ENCODE assay signal across 23 cellular contexts in the genomic region with DNA sequence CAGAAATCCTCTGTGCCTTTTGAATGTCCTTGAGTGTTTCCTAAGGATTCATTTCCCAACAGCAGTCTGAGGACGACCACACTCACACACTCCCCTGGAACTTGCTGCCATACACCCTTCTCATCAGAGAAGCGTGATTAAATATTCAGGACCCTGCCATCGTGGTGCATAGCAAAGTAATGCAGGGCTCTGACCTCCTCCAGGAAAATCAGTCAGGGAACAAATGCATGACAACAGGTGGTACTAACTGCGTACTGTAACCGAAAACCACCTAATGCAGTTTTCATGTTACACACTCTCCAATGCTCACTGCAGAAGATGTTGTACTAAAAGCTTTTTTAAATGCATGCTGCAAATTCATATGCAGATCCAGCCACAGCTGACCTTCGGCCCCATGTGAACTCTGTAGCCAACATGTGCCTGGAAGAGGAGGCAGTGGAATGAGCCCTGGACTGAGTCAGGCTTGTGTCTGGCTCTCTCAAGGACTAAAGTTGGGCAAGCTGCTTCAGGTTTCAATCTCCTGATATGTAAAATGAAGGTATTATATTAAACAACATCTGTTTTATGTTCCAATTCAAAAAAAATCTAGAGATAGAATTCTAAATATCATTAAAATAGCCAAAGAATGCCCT.
A peak's percentile ranks its signal among the peaks of the same experiment; 100 is the strongest.
DNase-seq lines count a peak whose midpoint lies in the region; ATAC-seq and TF ChIP-seq lines count a peak whose summit lies in the region.
"Had no signal": no experiment of that assay in that cellular context is flagged by ENCODE, and none has a peak within 500 bp of the region (broad histone marks: within the 10 kb centered on the region; RNA-seq: fewer than 3 reads in every experiment).

No MANE protein-coding gene starts in this region.

- H3K4ac ChIP-seq in neuronal stem cell (ENCODE audit: low read length): no peak overlapping the region

- CTCF ChIA-PET in SK-N-SH (lab: Yijun Ruan, JAX): interaction anchor here (0.9 to 1.4 kb wide), 2 partner anchors 15 to 197 kb away, joined by 3 to 4 read pairs; no protein-coding TSS in a partner anchor

- POLR2A ChIA-PET in SK-N-SH (lab: Yijun Ruan, JAX): no interaction called here

- H3K9me2 ChIP-seq in SK-N-SH: no peaks in the 10 kb centered on the region

- H3K4me2 ChIP-seq in SK-N-SH: no peak overlapping the region
- H3K4me2 ChIP-seq in neuronal stem cell (ENCODE audit: insufficient read depth, low read length, poor library complexity, severe bottlenecking): no peak overlapping the region
- H3K4me2 ChIP-seq: BLaER1 treated with 17β-estradiol and CSF1 and Interleukin-3, amounts not matched to agents 10 nM and 100 nM had no signal

- H2BK5ac ChIP-seq in neuronal stem cell (ENCODE audit: low read length): no peak overlapping the region

- no peak overlapping the region for H4K8ac ChIP-seq in neuronal stem cell (ENCODE audit: low read depth, low read length)

- H3F3A ChIP-seq in SK-N-SH (replicated peaks; ENCODE audit: insufficient read depth): peaks cover 3% of the 10 kb centered on the region

- H3K27me3 ChIP-seq in SK-N-SH (ENCODE audit: insufficient read depth) (no peaks in the 10 kb centered on the region), adipocyte (replicated peaks; ENCODE audit: control insufficient read depth, insufficient read depth, low read length) (no peaks in the 10 kb centered on the region), neuronal stem cell (ENCODE audit: control insufficient read depth in 3 of 3, insufficient read depth in 3 of 3, low read depth in 1 of 3, low read length in 3 of 3) (no peaks in the 10 kb centered on the region), left lung (no peaks in the 10 kb centered on the region)
- H3K27me3 ChIP-seq: BLaER1 treated with 17β-estradiol and CSF1 and Interleukin-3, amounts not matched to agents 10 nM and 100 nM had no signal

- H3K4me3 ChIP-seq in SK-N-SH (ENCODE audit: low read depth in 2 of 2, low read length in 1 of 2): no peak overlapping the region
- no peak overlapping the region for H3K4me3 ChIP-seq in adipocyte (ENCODE audit: low read length)
- H3K4me3 ChIP-seq in fibroblast of villous mesenchyme (ENCODE audit: low read depth, low read length): no peak overlapping the region
- no peak overlapping the region for H3K4me3 ChIP-seq in neuronal stem cell (ENCODE audit: low read length in 2 of 2)
- no peak overlapping the region for H3K4me3 ChIP-seq in left lung
- H3K4me3 ChIP-seq: BLaER1 treated with 17β-estradiol and CSF1 and Interleukin-3, amounts not matched to agents 10 nM and 100 nM had no signal

- no peak for TF ChIP-seq EP300 in SK-N-SH (IDR thresholded peaks at IDR 0.05; ENCODE audit: borderline replicate concordance in 1 of 2, low read depth in 1 of 2, low read length in 1 of 2)

- intact Hi-C loops in left lung (cut with DNase I): no loop called here

- no peaks in the 10 kb centered on the region for H3K36me3 ChIP-seq in SK-N-SH (replicated peaks in 1 of 2; ENCODE audit: control insufficient read depth in 1 of 2, insufficient read depth in 2 of 2, low read length in 1 of 2)
- H3K36me3 ChIP-seq in adipocyte (ENCODE audit: control insufficient read depth, insufficient read depth, low read length, severe bottlenecking): no peaks in the 10 kb centered on the region
- H3K36me3 ChIP-seq in neuronal stem cell (replicated peaks in 1 of 2; ENCODE audit: control insufficient read depth in 2 of 2, insufficient read depth in 2 of 2, low read length in 2 of 2): no peaks in the 10 kb centered on the region
- H3K36me3 ChIP-seq in left lung: no peaks in the 10 kb centered on the region
- H3K36me3 ChIP-seq: BLaER1 treated with 17β-estradiol and CSF1 and Interleukin-3, amounts not matched to agents 10 nM and 100 nM had no signal

- H3K27ac ChIP-seq in SK-N-SH (ENCODE audit: low read depth in 2 of 2, low read length in 1 of 2): peak overlapping the region in 1 of 2 experiments; percentile 65; a peak in 2 of 4 replicates
- no peak overlapping the region for H3K27ac ChIP-seq in neuronal stem cell (replicated peaks; ENCODE audit: low read length)
- H3K27ac ChIP-seq in left lung: no peak overlapping the region
- H3K27ac ChIP-seq: BLaER1 treated with 17β-estradiol and CSF1 and Interleukin-3, amounts not matched to agents 10 nM and 100 nM had no signal

- no peak overlapping the region for H3K9ac ChIP-seq in SK-N-SH
- no peak overlapping the region for H3K9ac ChIP-seq in adipocyte (ENCODE audit: low read length)
- no peak overlapping the region for H3K9ac ChIP-seq in neuronal stem cell (ENCODE audit: low read depth, low read length, poor library complexity)
- H3K9ac ChIP-seq: BLaER1 treated with 17β-estradiol and CSF1 and Interleukin-3, amounts not matched to agents 10 nM and 100 nM had no signal

- H3K79me2 ChIP-seq in SK-N-SH (ENCODE audit: insufficient read depth): no peaks in the 10 kb centered on the region

- no peaks in the 10 kb centered on the region for H3K9me3 ChIP-seq in SK-N-SH
- no peaks in the 10 kb centered on the region for H3K9me3 ChIP-seq in adipocyte (ENCODE audit: control insufficient read depth, low read length)
- H3K9me3 ChIP-seq in neuronal stem cell (replicated peaks in 1 of 2; ENCODE audit: control insufficient read depth in 2 of 2, insufficient read depth in 1 of 2, low read depth in 1 of 2, low read length in 2 of 2): no peaks in the 10 kb centered on the region
- H3K9me3 ChIP-seq in left lung: no peaks in the 10 kb centered on the region
- H3K9me3 ChIP-seq: BLaER1 treated with 17β-estradiol and CSF1 and Interleukin-3, amounts not matched to agents 10 nM and 100 nM had no signal

- H3K14ac ChIP-seq in neuronal stem cell (ENCODE audit: low read length): no peak overlapping the region

- TF ChIP-seq RAD21 in SK-N-SH (IDR thresholded peaks at IDR 0.05; ENCODE audit: low read length): no peak

- H4K20me1 ChIP-seq in SK-N-SH (ENCODE audit: insufficient read depth): no peaks in the 10 kb centered on the region
- H4K20me1 ChIP-seq: BLaER1 treated with 17β-estradiol and CSF1 and Interleukin-3, amounts not matched to agents 10 nM and 100 nM had no signal

- 45% methylated on average over 6 of the region's 6 CpGs for WGBS in SK-N-SH (ENCODE audit: low lambda C conversion rate)
- no CpG with 5 or more reads among the region's 6 CpGs for WGBS in neuronal stem cell (ENCODE audit: extremely low coverage in 2 of 2, insufficient read length in 2 of 2, insufficient replicate concordance in 1 of 2), 2 donors

- H2BK120ac ChIP-seq in neuronal stem cell (ENCODE audit: low read depth, low read length): no peak overlapping the region

- H2AFZ ChIP-seq in SK-N-SH (ENCODE audit: low read depth) (no peak overlapping the region), neuronal stem cell (ENCODE audit: low read length) (peak overlapping the region; percentile 43)

- H3K18ac ChIP-seq in neuronal stem cell (ENCODE audit: low read length): no peak overlapping the region

- ATAC-seq in SK-N-SH treated with all-trans-retinoic acid at 6 μM for 48 hours: peak; percentile 81
- ATAC-seq in HG02798 (IDR thresholded peaks at IDR 0.05; ENCODE audit: poor library complexity, unreplicated experiment): no peak
- no peak for ATAC-seq in left lung
- ATAC-seq: CD8-positive, alpha-beta T cell had no signal

- no peak overlapping the region for H2BK12ac ChIP-seq in neuronal stem cell (ENCODE audit: low read length)

- DNase-seq in SK-N-SH: no peak
- peak; percentile 14 for DNase-seq in adipocyte (ENCODE audit: low read depth)
- peak; percentile 14 for DNase-seq in fibroblast of villous mesenchyme (ENCODE audit: low read depth)
- no peak for DNase-seq in neuronal stem cell (ENCODE audit: low spot score)
- no peak for DNase-seq in left lung
- DNase-seq in activated gamma-delta T cell treated with Interleukin-2 at 50 U/mL for 16 hours: no peak
- DNase-seq: 8988T; Calu3; CD8-positive, alpha-beta T cell; DMS53; EL; GF-D8; HFFc6; KG1; NCI-H1092 treated with DMSO at 0.1 percent for 48 hours; NCI-H1436 treated with DMSO at 0.1 percent for 48 hours; NCI-H2029; NCI-H2171; NCI-H526; OCI-M1 had no signal

- H3K79me1 ChIP-seq in neuronal stem cell (ENCODE audit: low read depth, low read length): no peaks in the 10 kb centered on the region

- H2AK5ac ChIP-seq in neuronal stem cell (ENCODE audit: low read depth, low read length): no peak overlapping the region

- no peak overlapping the region for H3K23ac ChIP-seq in neuronal stem cell (ENCODE audit: low read depth, low read length, poor library complexity)

- peaks cover 0 to 15% of the 10 kb centered on the region in 2 experiments; a peak in 2 of 4 replicates for H3K4me1 ChIP-seq in SK-N-SH (ENCODE audit: control insufficient read depth in 1 of 2, insufficient read depth in 2 of 2, low read depth in 1 of 2, low read length in 1 of 2)
- H3K4me1 ChIP-seq in adipocyte (ENCODE audit: control insufficient read depth, insufficient read depth, low read length): peaks cover 8% of the 10 kb centered on the region
- peaks cover 0 to 8% of the 10 kb centered on the region in 2 donors for H3K4me1 ChIP-seq in neuronal stem cell (ENCODE audit: control insufficient read depth in 2 of 2, insufficient read depth in 1 of 2, low read depth in 1 of 2, low read length in 2 of 2)
- no peaks in the 10 kb centered on the region for H3K4me1 ChIP-seq in left lung
- H3K4me1 ChIP-seq: BLaER1 treated with 17β-estradiol and CSF1 and Interleukin-3, amounts not matched to agents 10 nM and 100 nM had no signal

- H2BK15ac ChIP-seq in neuronal stem cell (ENCODE audit: low read length): no peak overlapping the region

- no peak overlapping the region for H4K91ac ChIP-seq in neuronal stem cell (ENCODE audit: low read depth, low read length, poor library complexity)

- TF ChIP-seq CTCF in SK-N-SH (IDR thresholded peaks at IDR 0.05) (no peak), fibroblast of villous mesenchyme (IDR thresholded peaks at IDR 0.05; ENCODE audit: insufficient read depth, low read depth, low read length) (no peak), left lung (IDR thresholded peaks at IDR 0.05) (no peak)

TF ChIP-seq in SK-N-SH treated with all-trans-retinoic acid at 6 μM for 48 hours, 23 proteins besides CTCF, POLR2A, EP300 and RAD21 (continues in another document):
- TF ChIP-seq PPARA (CRISPR knock-in tag; IDR thresholded peaks at IDR 0.05; ENCODE audit: borderline replicate concordance) (no peak), ZNF70 (CRISPR knock-in tag; IDR thresholded peaks at IDR 0.05) (no peak), RARB (CRISPR knock-in tag; IDR thresholded peaks at IDR 0.05) (no peak), ZFP30 (CRISPR knock-in tag; IDR thresholded peaks at IDR 0.05) (no peak)

TF ChIP-seq in SK-N-SH, 30 proteins besides CTCF, POLR2A, EP300 and RAD21:
- no peak for TF ChIP-seq NRF1 (IDR thresholded peaks at IDR 0.05; ENCODE audit: low read depth, low read length)
TF ChIP-seq in SK-N-SH: peak in this region for 0.

Comparison
In these comparisons a context has a peak if more than half of its experiments do, and no peak if none do; other contexts are left out.
1. DNase-seq: peak in adipocyte (single experiment) and fibroblast of villous mesenchyme (single experiment); none in SK-N-SH (single experiment), neuronal stem cell (single experiment), left lung (0 of 2) and activated gamma-delta T cell treated with Interleukin-2 at 50 U/mL for 16 hours (single experiment).